3 cellular contexts compared by ENCODE assay signal in genomic region chr7:157268540-157268939, GRCh38.
TF ChIP-seq lines count a peak whose summit lies in the region.

No MANE protein-coding gene starts in this region.

TF ChIP-seq in HEK293, 187 proteins besides CTCF, POLR2A, EP300 and RAD21 (continued from another document):
- TF ChIP-seq BCL11B (tag by site-specific recombination; IDR thresholded peaks at IDR 0.05; ENCODE audit: low read depth): no peak
- TF ChIP-seq ZFP37 (tag by site-specific recombination; IDR thresholded peaks at IDR 0.05): no peak
- TF ChIP-seq, protein P1, sequence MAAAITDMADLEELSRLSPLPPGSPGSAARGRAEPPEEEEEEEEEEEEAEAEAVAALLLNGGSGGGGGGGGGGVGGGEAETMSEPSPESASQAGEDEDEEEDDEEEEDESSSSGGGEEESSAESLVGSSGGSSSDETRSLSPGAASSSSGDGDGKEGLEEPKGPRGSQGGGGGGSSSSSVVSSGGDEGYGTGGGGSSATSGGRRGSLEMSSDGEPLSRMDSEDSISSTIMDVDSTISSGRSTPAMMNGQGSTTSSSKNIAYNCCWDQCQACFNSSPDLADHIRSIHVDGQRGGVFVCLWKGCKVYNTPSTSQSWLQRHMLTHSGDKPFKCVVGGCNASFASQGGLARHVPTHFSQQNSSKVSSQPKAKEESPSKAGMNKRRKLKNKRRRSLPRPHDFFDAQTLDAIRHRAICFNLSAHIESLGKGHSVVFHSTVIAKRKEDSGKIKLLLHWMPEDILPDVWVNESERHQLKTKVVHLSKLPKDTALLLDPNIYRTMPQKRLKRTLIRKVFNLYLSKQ (tag by site-specific recombination; IDR thresholded peaks at IDR 0.05; ENCODE audit: borderline replicate concordance): no peak
- no peak for TF ChIP-seq ZNF10 (tag by site-specific recombination; IDR thresholded peaks at IDR 0.05)
- TF ChIP-seq, protein P2, sequence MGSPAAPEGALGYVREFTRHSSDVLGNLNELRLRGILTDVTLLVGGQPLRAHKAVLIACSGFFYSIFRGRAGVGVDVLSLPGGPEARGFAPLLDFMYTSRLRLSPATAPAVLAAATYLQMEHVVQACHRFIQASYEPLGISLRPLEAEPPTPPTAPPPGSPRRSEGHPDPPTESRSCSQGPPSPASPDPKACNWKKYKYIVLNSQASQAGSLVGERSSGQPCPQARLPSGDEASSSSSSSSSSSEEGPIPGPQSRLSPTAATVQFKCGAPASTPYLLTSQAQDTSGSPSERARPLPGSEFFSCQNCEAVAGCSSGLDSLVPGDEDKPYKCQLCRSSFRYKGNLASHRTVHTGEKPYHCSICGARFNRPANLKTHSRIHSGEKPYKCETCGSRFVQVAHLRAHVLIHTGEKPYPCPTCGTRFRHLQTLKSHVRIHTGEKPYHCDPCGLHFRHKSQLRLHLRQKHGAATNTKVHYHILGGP (tag by site-specific recombination; IDR thresholded peaks at IDR 0.05): no peak

TF ChIP-seq in endothelial cell of umbilical vein, 7 proteins besides CTCF, POLR2A, EP300 and RAD21 (continued from another document):
- TF ChIP-seq EZH2 (IDR thresholded peaks at IDR 0.05; ENCODE audit: borderline replicate concordance, low read depth, low read length, severe bottlenecking): no peak
- TF ChIP-seq, protein P3, sequence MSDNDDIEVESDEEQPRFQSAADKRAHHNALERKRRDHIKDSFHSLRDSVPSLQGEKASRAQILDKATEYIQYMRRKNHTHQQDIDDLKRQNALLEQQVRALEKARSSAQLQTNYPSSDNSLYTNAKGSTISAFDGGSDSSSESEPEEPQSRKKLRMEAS (IDR thresholded peaks at IDR 0.05; ENCODE audit: insufficient read depth, insufficient read length): no peak
- no peak for TF ChIP-seq GATA2 (IDR thresholded peaks at IDR 0.05; ENCODE audit: insufficient read depth, insufficient read length, low read depth, low read length)
- TF ChIP-seq MYC (IDR thresholded peaks at IDR 0.05; ENCODE audit: low read depth, low read length): no peak

TF ChIP-seq in HEK293T, 16 proteins besides CTCF, POLR2A, EP300 and RAD21:
- TF ChIP-seq ELF4 (IDR thresholded peaks at IDR 0.05) (no peak), FOXM1 (IDR thresholded peaks at IDR 0.05; ENCODE audit: borderline replicate concordance) (no peak)
